In the genomic region with DNA sequence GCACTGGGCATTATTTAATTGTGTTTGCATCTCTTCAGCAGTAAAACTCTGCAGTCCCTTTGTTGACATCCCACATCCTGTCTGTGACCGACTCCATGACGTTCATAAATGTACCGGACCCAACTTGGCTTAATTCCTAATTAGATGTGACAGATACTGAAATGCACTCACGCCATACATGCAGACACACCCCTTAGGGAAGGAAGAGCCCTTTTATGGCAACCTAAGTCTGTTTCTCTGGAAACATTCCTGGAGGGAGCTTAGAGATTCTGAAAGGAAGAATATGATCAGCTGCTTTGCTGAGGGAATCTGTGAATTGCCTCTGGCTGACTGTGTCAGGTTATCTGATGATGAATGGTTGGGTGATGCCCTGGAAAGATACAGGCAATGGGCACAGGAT, we compare ENCODE assay signal across 20 cellular contexts. TPM values are rescaled to one million over a fixed set of nuclear protein-coding genes. Genes with fewer than 3 reads are reported as not detected.
DNase-seq lines count a peak whose midpoint lies in the region; ATAC-seq and FAIRE-seq lines count a peak whose summit lies in the region.
"Had no signal": no experiment of that assay in that cellular context is flagged by ENCODE, and none has a peak within 500 bp of the region (broad histone marks: within the 10 kb centered on the region; RNA-seq: fewer than 3 reads in every experiment).

No MANE protein-coding gene starts in this region.

- no peak overlapping the region for H2BK5ac ChIP-seq in trophoblast cell (ENCODE audit: low read depth, low read length, poor library complexity)

- H3K4ac ChIP-seq in trophoblast cell (ENCODE audit: low read depth, low read length): no peak overlapping the region

- WGBS in trophoblast cell (ENCODE audit: extremely low coverage, insufficient coverage, insufficient read length): no CpG with 5 or more reads among the region's 4 CpGs

- no peak overlapping the region for H4K91ac ChIP-seq in trophoblast cell (ENCODE audit: low read depth, low read length)

- DNase-seq in EH (ENCODE audit: low read depth): peak; percentile 33
- peak; percentile 52 for DNase-seq in SK-N-DZ (ENCODE audit: low spot score)
- peak; percentile 58 for DNase-seq in foreskin melanocyte
- no peak for DNase-seq in trophoblast cell
- no peak for DNase-seq in superior temporal gyrus (ENCODE audit: extremely low spot score)
- no peak for DNase-seq in frontal cortex (ENCODE audit: low spot score in 2 of 2)
- DNase-seq: Calu3; CD4-positive, alpha-beta memory T cell; KBM-7; MV-4-11; NCI-H187; NCI-H226; NCI-H524 treated with DMSO at 0.1 percent for 48 hours had no signal

- H3K36me3 ChIP-seq in trophoblast cell (ENCODE audit: control insufficient read depth in 1 of 2, insufficient read depth in 2 of 2, low read length in 2 of 2): no peaks in the 10 kb centered on the region
- H3K36me3 ChIP-seq: BLaER1 had no signal

- H3K9me3 ChIP-seq in trophoblast cell (ENCODE audit: insufficient read depth, low read depth, low read length): no peaks in the 10 kb centered on the region
- H3K9me3 ChIP-seq: A549, BLaER1 had no signal

- H3K18ac ChIP-seq in trophoblast cell (ENCODE audit: low read length): no peak overlapping the region

- FAIRE-seq in frontal cortex (lab: Jason Lieb, UNC): no peak
- FAIRE-seq: A549, GM12891, H54 had no signal

- no peak overlapping the region for H3K4me2 ChIP-seq in trophoblast cell (ENCODE audit: low read length)
- H3K4me2 ChIP-seq: A549, BLaER1 had no signal

- H3K27ac ChIP-seq in trophoblast cell (ENCODE audit: low read depth, low read length): no peak overlapping the region
- H3K27ac ChIP-seq: A549, BLaER1, RWPE1 had no signal

- ATAC-seq in GM21447 (IDR thresholded peaks at IDR 0.05; ENCODE audit: unreplicated experiment) (no peak), HG02870 (IDR thresholded peaks at IDR 0.05; ENCODE audit: unreplicated experiment) (no peak)
- ATAC-seq: A549 had no signal

- H4K12ac ChIP-seq in trophoblast cell (ENCODE audit: low read depth, low read length): no peak overlapping the region

- H2BK120ac ChIP-seq in trophoblast cell (ENCODE audit: insufficient read depth, low read length, poor library complexity): no peak overlapping the region

- H3K4me1 ChIP-seq in trophoblast cell (ENCODE audit: control insufficient read depth in 1 of 2, insufficient read depth in 2 of 2, low read length in 2 of 2): no peaks in the 10 kb centered on the region
- H3K4me1 ChIP-seq: A549, BLaER1 had no signal

- no peak overlapping the region for H3K4me3 ChIP-seq in trophoblast cell (ENCODE audit: low read depth, low read length)
- H3K4me3 ChIP-seq: A549, BLaER1 had no signal

- no peak overlapping the region for H2AK5ac ChIP-seq in trophoblast cell (ENCODE audit: low read length)

- no peak overlapping the region for H2BK12ac ChIP-seq in trophoblast cell (ENCODE audit: low read length)

- H2AFZ ChIP-seq in trophoblast cell (ENCODE audit: insufficient read depth, low read length, poor library complexity): no peak overlapping the region

- no peaks in the 10 kb centered on the region for H3K79me1 ChIP-seq in trophoblast cell (ENCODE audit: low read length)

- no peaks in the 10 kb centered on the region for H3K27me3 ChIP-seq in trophoblast cell (ENCODE audit: insufficient read depth, low read length)
- H3K27me3 ChIP-seq: BLaER1 had no signal

- H4K8ac ChIP-seq in trophoblast cell (ENCODE audit: low read depth, low read length): no peak overlapping the region

- no peak overlapping the region for H3K23ac ChIP-seq in trophoblast cell (ENCODE audit: low read length)

- H3K79me2 ChIP-seq in trophoblast cell (ENCODE audit: control insufficient read depth, insufficient read depth, low read length, poor library complexity): no peaks in the 10 kb centered on the region

- H3K9ac ChIP-seq in trophoblast cell (ENCODE audit: low read length): peak overlapping the region; percentile 7
- H3K9ac ChIP-seq: BLaER1 had no signal

- no peak overlapping the region for H3K14ac ChIP-seq in trophoblast cell (ENCODE audit: low read length)

RNA-seq across cellular contexts. Expression of a gene that starts 33.4 kb away (rescaled TPM):
- polyA plus RNA-seq in SK-N-DZ (2014; cell fraction: cytosol; rRNA removed): 0.02 and 0.13 TPM in 2 replicates
- 0.11 and 0.15 TPM in 2 replicates for polyA plus RNA-seq in SK-N-DZ (2014; cell fraction: nucleus; rRNA removed)
- 0.16 and 0.24 TPM in 2 replicates for polyA plus RNA-seq in trophoblast cell (2013)
- 1.6 TPM for total RNA-seq in frontal cortex
- total RNA-seq: Calu3; CD4-positive, alpha-beta memory T cell had no signal
- polyA plus RNA-seq: A549; CD4-positive, alpha-beta memory T cell had no signal

Comparison
In these comparisons a context has a peak if more than half of its experiments do, and no peak if none do; other contexts are left out.
1. DNase-seq: peak in EH (single experiment), SK-N-DZ (single experiment) and foreskin melanocyte (single experiment); none in trophoblast cell (0 of 2), superior temporal gyrus (single experiment) and frontal cortex (0 of 2).